ENCODE assay signal across 1 cellular context in the genomic region with DNA sequence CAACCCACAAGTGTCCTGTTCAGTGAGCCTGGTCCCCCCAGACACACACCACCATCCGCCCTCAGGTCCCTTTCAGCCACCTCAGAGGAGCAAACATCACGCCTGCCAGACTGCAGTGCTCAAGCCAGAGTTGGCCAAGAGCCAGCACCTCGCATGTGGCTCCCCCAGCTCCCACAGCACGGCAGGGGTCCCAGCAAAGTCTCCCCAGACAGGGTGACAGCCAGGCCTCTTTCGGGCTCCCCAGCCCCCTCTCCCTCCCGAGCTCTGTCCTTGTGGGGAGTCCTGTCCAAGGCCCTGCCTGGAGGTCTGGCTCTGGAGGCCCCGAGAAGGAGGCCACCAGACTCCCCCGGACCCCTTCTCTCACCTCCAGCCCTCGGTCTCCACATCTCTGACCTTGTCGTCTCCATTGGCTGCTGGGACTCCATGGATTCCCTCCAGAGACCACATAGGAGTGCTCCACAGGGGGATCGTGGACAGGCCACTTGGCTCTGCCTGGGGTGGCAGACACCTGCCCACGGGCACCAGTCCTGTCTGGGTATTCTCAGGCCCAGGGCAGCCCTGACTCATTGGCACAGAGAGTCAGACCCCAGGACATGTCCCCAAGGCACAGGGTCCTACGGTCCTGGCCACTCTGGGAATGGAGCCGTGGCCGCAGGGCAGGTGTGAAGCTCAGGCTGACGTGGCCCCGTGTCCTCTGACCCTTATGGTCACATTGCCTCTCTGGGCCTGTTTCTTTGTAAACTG.
A peak's percentile ranks its signal among the peaks of the same experiment; 100 is the strongest.
TF ChIP-seq lines count a peak whose summit lies in the region.

No MANE protein-coding gene starts in this region.

TF ChIP-seq in HEK293, 187 proteins besides CTCF, POLR2A, EP300 and RAD21 (continued from another document):
- TF ChIP-seq, protein P1, sequence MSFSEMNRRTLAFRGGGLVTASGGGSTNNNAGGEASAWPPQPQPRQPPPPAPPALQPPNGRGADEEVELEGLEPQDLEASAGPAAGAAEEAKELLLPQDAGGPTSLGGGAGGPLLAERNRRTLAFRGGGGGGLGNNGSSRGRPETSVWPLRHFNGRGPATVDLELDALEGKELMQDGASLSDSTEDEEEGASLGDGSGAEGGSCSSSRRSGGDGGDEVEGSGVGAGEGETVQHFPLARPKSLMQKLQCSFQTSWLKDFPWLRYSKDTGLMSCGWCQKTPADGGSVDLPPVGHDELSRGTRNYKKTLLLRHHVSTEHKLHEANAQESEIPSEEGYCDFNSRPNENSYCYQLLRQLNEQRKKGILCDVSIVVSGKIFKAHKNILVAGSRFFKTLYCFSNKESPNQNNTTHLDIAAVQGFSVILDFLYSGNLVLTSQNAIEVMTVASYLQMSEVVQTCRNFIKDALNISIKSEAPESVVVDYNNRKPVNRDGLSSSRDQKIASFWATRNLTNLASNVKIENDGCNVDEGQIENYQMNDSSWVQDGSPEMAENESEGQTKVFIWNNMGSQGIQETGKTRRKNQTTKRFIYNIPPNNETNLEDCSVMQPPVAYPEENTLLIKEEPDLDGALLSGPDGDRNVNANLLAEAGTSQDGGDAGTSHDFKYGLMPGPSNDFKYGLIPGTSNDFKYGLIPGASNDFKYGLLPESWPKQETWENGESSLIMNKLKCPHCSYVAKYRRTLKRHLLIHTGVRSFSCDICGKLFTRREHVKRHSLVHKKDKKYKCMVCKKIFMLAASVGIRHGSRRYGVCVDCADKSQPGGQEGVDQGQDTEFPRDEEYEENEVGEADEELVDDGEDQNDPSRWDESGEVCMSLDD (tag by site-specific recombination; IDR thresholded peaks at IDR 0.05): no peak
- TF ChIP-seq HOXC10 (CRISPR knock-in tag; IDR thresholded peaks at IDR 0.05) (no peak), ZIC2 (tag by site-specific recombination; IDR thresholded peaks at IDR 0.05) (0 out of 2 replicates have a peak, but pooled peaks have one; percentile 15)
